7 cellular contexts compared by ENCODE assay signal in genomic region chr1:1079408-1080121, GRCh38. TPM values are rescaled to one million over a fixed set of nuclear protein-coding genes. Genes with fewer than 3 reads are reported as not detected.
A peak's percentile ranks its signal among the peaks of the same experiment; 100 is the strongest.
DNase-seq lines count a peak whose midpoint lies in the region; ATAC-seq and TF ChIP-seq lines count a peak whose summit lies in the region.

No MANE protein-coding gene starts in this region.

- peaks cover 12% of the 10 kb centered on the region for H3K4me1 ChIP-seq in SJSA1 (replicated peaks)

- no peak for ATAC-seq in HG02981 (IDR thresholded peaks at IDR 0.05; ENCODE audit: unreplicated experiment)

- H3K27me3 ChIP-seq in HL-60 (ENCODE audit: insufficient read depth, poor library complexity, severe bottlenecking) (no peaks in the 10 kb centered on the region), SJSA1 (replicated peaks) (peaks cover 9% of the 10 kb centered on the region)

- H3K4me3 ChIP-seq in HL-60 (replicated peaks; ENCODE audit: insufficient read depth, low read length), result no peak overlapping the region
- no peak overlapping the region for H3K4me3 ChIP-seq in SJSA1
- peak overlapping the region; percentile 13 for H3K4me3 ChIP-seq in choroid plexus epithelial cell (ENCODE audit: low read depth, low read length)

- H3K36me3 ChIP-seq in SJSA1, result no peaks in the 10 kb centered on the region

- DNase-seq in ELR (ENCODE audit: low read depth) (peak; percentile 99), HL-60 (ENCODE audit: low read depth in 1 of 2, low spot score in 1 of 2) (peak; percentile 27 to 40), SJSA1 (ENCODE audit: low read depth in 1 of 2, low spot score in 2 of 2) (peak; percentile 84 to 89), choroid plexus epithelial cell (ENCODE audit: low read depth) (peak; percentile 80), kidney tubule cell (ENCODE audit: low spot score) (peak; percentile 99)
- peak; percentile 52 for DNase-seq in stimulated activated CD8-positive, alpha-beta memory T cell treated with anti-CD3 and anti-CD28 coated beads, Interleukin-4, amount 100 ng/mL, for 48 hours

- H3K27ac ChIP-seq in HL-60 (replicated peaks), result no peak overlapping the region
- no peak overlapping the region for H3K27ac ChIP-seq in SJSA1

- no peaks in the 10 kb centered on the region for H3K9me3 ChIP-seq in SJSA1 (replicated peaks)

- TF ChIP-seq CTCF in HL-60 (IDR thresholded peaks at IDR 0.05; ENCODE audit: insufficient read depth, low read length) (no peak), choroid plexus epithelial cell (conservative IDR thresholded peaks at IDR 0.05; ENCODE audit: low read depth, low read length) (no peak)

RNA-seq across cellular contexts. Expression of gene RNF223, which starts 5.5 kb away (rescaled TPM):
- total RNA-seq in SJSA1 (2014; rRNA removed; shearing (Covaris generic)), result not detected in 2 replicates

RNA-seq across cellular contexts. Expression of gene C1orf159, which starts 36.3 kb away (rescaled TPM):
- 11.1 and 15.4 TPM in 2 replicates for total RNA-seq in SJSA1 (2014; rRNA removed; shearing (Covaris generic))

RNA-seq across cellular contexts. Expression of gene AGRN, which starts 59.6 kb away (rescaled TPM):
- 53.8 and 55.9 TPM in 2 replicates for total RNA-seq in SJSA1 (2014; rRNA removed; shearing (Covaris generic))

Comparison
In these comparisons a context has a peak if more than half of its experiments do, and no peak if none do; other contexts are left out.
1. DNase-seq: peak in every context shown above with its lines; median percentile 99 in ELR; 99 in kidney tubule cell; 86 in SJSA1; 80 in choroid plexus epithelial cell; 52 in stimulated activated CD8-positive, alpha-beta memory T cell treated with anti-CD3 and anti-CD28 coated beads, Interleukin-4, amount 100 ng/mL, for 48 hours; 34 in HL-60.